ENCODE assay signal across 9 cellular contexts in genomic region chr5:176810687-176811501, GRCh38. TPM values are rescaled to one million over a fixed set of nuclear protein-coding genes. Genes with fewer than 3 reads are reported as not detected.
DNase-seq lines count a peak whose midpoint lies in the region; ATAC-seq and TF ChIP-seq lines count a peak whose summit lies in the region.
"Had no signal": no experiment of that assay in that cellular context is flagged by ENCODE, and none has a peak within 500 bp of the region (broad histone marks: within the 10 kb centered on the region; RNA-seq: fewer than 3 reads in every experiment).

No MANE protein-coding gene starts in this region.

- DNase-seq in EL = peak; percentile 26
- no peak for DNase-seq in NT2/D1 (ENCODE audit: low read depth, low spot score)
- DNase-seq in epithelial cell of proximal tubule (ENCODE audit: low read depth) = no peak
- DNase-seq in prostate gland (ENCODE audit: low spot score) = no peak
- DNase-seq in OCI-M1 (lab: John Stamatoyannopoulos, UW) = no peak
- DNase-seq in RPMI8226 = no peak

- no peak overlapping the region for H3K27ac ChIP-seq in prostate gland

- H3K9me3 ChIP-seq in NT2/D1 (ENCODE audit: insufficient read depth, low read length) = no peaks in the 10 kb centered on the region
- no peaks in the 10 kb centered on the region for H3K9me3 ChIP-seq in prostate gland

- peak overlapping the region; percentile 64 for H3K9ac ChIP-seq in NT2/D1 (ENCODE audit: insufficient read length, low read depth)

- intact Hi-C loops in prostate gland (cut with DNase I) = no loop called here

- no peak for ATAC-seq in GM21576 (IDR thresholded peaks at IDR 0.05; ENCODE audit: unreplicated experiment)
- no peak for ATAC-seq in GM18861 (IDR thresholded peaks at IDR 0.05; ENCODE audit: unreplicated experiment)

- H3K4me1 ChIP-seq in NT2/D1 (ENCODE audit: insufficient read depth, insufficient read length) (peaks cover 9% of the 10 kb centered on the region), prostate gland (replicated peaks) (peaks cover 6% of the 10 kb centered on the region)

- H3K4me3 ChIP-seq in NT2/D1 (ENCODE audit: insufficient read length, low read depth) = peak overlapping the region; percentile 39
- H3K4me3 ChIP-seq in epithelial cell of proximal tubule (ENCODE audit: low read depth, low read length) = peak overlapping the region; percentile 49
- H3K4me3 ChIP-seq in prostate gland = peak overlapping the region; percentile 3 to 22

- H3K36me3 ChIP-seq in NT2/D1 (ENCODE audit: insufficient read depth, insufficient read length, low read length) = no peaks in the 10 kb centered on the region
- no peaks in the 10 kb centered on the region for H3K36me3 ChIP-seq in prostate gland

- 3% methylated on average over 41 of the region's 68 CpGs for WGBS in prostate gland

- H3K27me3 ChIP-seq in NT2/D1 (ENCODE audit: insufficient read depth, insufficient read length) (peaks cover 93% of the 10 kb centered on the region), prostate gland (replicated peaks; ENCODE audit: insufficient read depth) (peaks cover 25% of the 10 kb centered on the region)

- TF ChIP-seq CTCF in epithelial cell of proximal tubule (conservative IDR thresholded peaks at IDR 0.05; ENCODE audit: low read depth, low read length) = no peak
- TF ChIP-seq CTCF in prostate gland (IDR thresholded peaks at IDR 0.05) = no peak

- TF ChIP-seq POLR2A in prostate gland (IDR thresholded peaks at IDR 0.05) = no peak

RNA-seq across cellular contexts. Expression of gene UNC5A, which starts 0.5 kb away (rescaled TPM):
- total RNA-seq in epithelial cell of proximal tubule (0.07 and 1.2 TPM in 2 replicates), prostate gland (1 to 10 TPM in 1 of 2 donors, under 1 TPM in 1; 0.18 to 1.5 TPM)
- total RNA-seq: mononuclear cell had no signal
